Comparison of ENCODE assay signal across 12 cellular contexts in genomic region chr13:45564108-45564507, GRCh38. TPM values are rescaled to one million over a fixed set of nuclear protein-coding genes. Genes with fewer than 3 reads are reported as not detected.
DNase-seq lines count a peak whose midpoint lies in the region; ATAC-seq and TF ChIP-seq lines count a peak whose summit lies in the region.
"Had no signal": no experiment of that assay in that cellular context is flagged by ENCODE, and none has a peak within 500 bp of the region (broad histone marks: within the 10 kb centered on the region; RNA-seq: fewer than 3 reads in every experiment).

No MANE protein-coding gene starts in this region.

- POLR2A ChIA-PET in PC-3 (lab: Charles Lee; ENCODE audit: unreplicated experiment) = no interaction called here

- CTCF ChIA-PET in PC-3 (lab: Charles Lee) = no interaction called here

- H3K9me3 ChIP-seq in PC-3 (ENCODE audit: low read length) = no peaks in the 10 kb centered on the region
- H3K9me3 ChIP-seq in upper lobe of right lung = no peaks in the 10 kb centered on the region

- intact Hi-C loops in PC-3 (cut with micrococcal nuclease) = no loop called here
- intact Hi-C loops in upper lobe of right lung (cut with DNase I) = no loop called here

- H2AFZ ChIP-seq in PC-3 (ENCODE audit: low read length) = no peak overlapping the region

- peak; percentile 9 for DNase-seq in stimulated activated CD4-positive, alpha-beta T cell treated with anti-CD3 and anti-CD28 coated beads, Interleukin-1b, Interleukin-23, amount 100 ng/mL, for 48 hours
- no peak for DNase-seq in stimulated activated CD4-positive, alpha-beta T cell treated with anti-CD3 and anti-CD28 coated beads, Interleukin-12 subunit alpha, Interleukin-12 subunit beta, amount 100 ng/mL, for 4 hours
- DNase-seq in PC-3 (peak; percentile 71), fibroblast of peridontal ligament (ENCODE audit: extremely low read depth) (peak; percentile 70), upper lobe of right lung (no peak), NCI-H2081 (lab: John Stamatoyannopoulos, UW) (no peak), DMS 273 (lab: John Stamatoyannopoulos, UW; ENCODE audit: unreplicated experiment) (no peak)
- no peak for DNase-seq in activated naive CD4-positive, alpha-beta T cell treated with Interleukin-2 at 50 U/mL for 16 hours
- DNase-seq: activated naive CD8-positive, alpha-beta T cell treated with anti-CD3 and anti-CD28 coated beads, Interleukin-2, amount 10 ng/mL, durations not matched to agents 7 days and 5 days; Calu3 had no signal

- ATAC-seq in PC-3 (peak; percentile 97), upper lobe of right lung (peak; percentile 81)

- no peaks in the 10 kb centered on the region for H3K79me2 ChIP-seq in PC-3 (ENCODE audit: low read length)

- H3K4me1 ChIP-seq in PC-3 (ENCODE audit: insufficient read depth, low read length) = peaks cover 8% of the 10 kb centered on the region; the same call in 1 of the 2 replicates
- H3K4me1 ChIP-seq in upper lobe of right lung = no peaks in the 10 kb centered on the region

- no peaks in the 10 kb centered on the region for H3K36me3 ChIP-seq in PC-3 (ENCODE audit: low read depth, low read length)
- H3K36me3 ChIP-seq in upper lobe of right lung = no peaks in the 10 kb centered on the region

- no TSS peak for BruUV-seq in PC-3 (replicated peaks; lab: Mats Ljungman, UMichigan)

- TF ChIP-seq CTCF in PC-3 (conservative IDR thresholded peaks at IDR 0.05; ENCODE audit: low read depth, low read length) (no peak), upper lobe of right lung (IDR thresholded peaks at IDR 0.05) (no peak)

- H3K27me3 ChIP-seq in PC-3 (ENCODE audit: low read length) (no peaks in the 10 kb centered on the region), upper lobe of right lung (no peaks in the 10 kb centered on the region)

- no peak overlapping the region for H3K4me2 ChIP-seq in PC-3 (ENCODE audit: low read length)

- H3K9ac ChIP-seq in PC-3 (ENCODE audit: low read length) = no peak overlapping the region

- no peaks in the 10 kb centered on the region for H4K20me1 ChIP-seq in PC-3 (ENCODE audit: low read length)

- H3K9me2 ChIP-seq in PC-3 (replicated peaks; ENCODE audit: low read length) = no peaks in the 10 kb centered on the region

- H3K4me3 ChIP-seq in PC-3 (ENCODE audit: low read length) (no peak overlapping the region), upper lobe of right lung (no peak overlapping the region)

- H3K27ac ChIP-seq in PC-3 (ENCODE audit: low read length) (no peak overlapping the region), upper lobe of right lung (no peak overlapping the region)

- H3F3A ChIP-seq in PC-3 (ENCODE audit: low read length, unreplicated experiment) = no peaks in the 10 kb centered on the region

RNA-seq across cellular contexts. Expression of gene ERICH6B, which starts 51.4 kb away (rescaled TPM):
- not detected in 2 replicates for total RNA-seq in PC-3 (2014; rRNA removed)
- not detected for total RNA-seq in upper lobe of right lung
- total RNA-seq: activated naive CD8-positive, alpha-beta T cell treated with anti-CD3 and anti-CD28 coated beads, Interleukin-2, amount 10 ng/mL, durations not matched to agents 7 days and 5 days; Calu3; frontal cortex; mononuclear cell had no signal

Comparison
In these comparisons a context has a peak if more than half of its experiments do, and no peak if none do; other contexts are left out.
1. DNase-seq: peak in stimulated activated CD4-positive, alpha-beta T cell treated with anti-CD3 and anti-CD28 coated beads, Interleukin-1b, Interleukin-23, amount 100 ng/mL, for 48 hours (single experiment), PC-3 (single experiment) and fibroblast of peridontal ligament (single experiment); none in stimulated activated CD4-positive, alpha-beta T cell treated with anti-CD3 and anti-CD28 coated beads, Interleukin-12 subunit alpha, Interleukin-12 subunit beta, amount 100 ng/mL, for 4 hours (single experiment), upper lobe of right lung (single experiment), NCI-H2081 (0 of 2), DMS 273 (single experiment) and activated naive CD4-positive, alpha-beta T cell treated with Interleukin-2 at 50 U/mL for 16 hours (single experiment).